15 cellular contexts compared by ENCODE assay signal in genomic region chr6:163321717-163322116, GRCh38.
DNase-seq lines count a peak whose midpoint lies in the region; ATAC-seq and TF ChIP-seq lines count a peak whose summit lies in the region.
"Had no signal": no experiment of that assay in that cellular context is flagged by ENCODE, and none has a peak within 500 bp of the region (broad histone marks: within the 10 kb centered on the region; RNA-seq: fewer than 3 reads in every experiment).

No MANE protein-coding gene starts in this region.

- peaks cover 25% of the 10 kb centered on the region for H3K4me1 Mint-ChIP-seq in dendritic cell treated with granulocyte-macrophage colony-stimulating factor and Interleukin-4, amounts not matched to agents 40 ng/mL and 50 ng/mL, for 4 days (ENCODE audit: low read depth)
- H3K4me1 Mint-ChIP-seq in mesothelial cell of epicardium = peaks cover 32% of the 10 kb centered on the region
- no peaks in the 10 kb centered on the region for H3K4me1 Mint-ChIP-seq in activated T-helper 2 cell treated with anti-CD3 and anti-CD28 coated beads, Interferon-gamma antibody, Interleukin-2, Interleukin-4, amounts not matched to agents 10 μg/mL and 5 μg/mL and 100 μg/mL, durations not matched to agents 14 hours and 24 hours and 36 hours (ENCODE audit: low read depth)

- peaks cover 39% of the 10 kb centered on the region for H3K4me1 ChIP-seq in Panc1 (ENCODE audit: control insufficient read depth, insufficient read depth, low read length)
- H3K4me1 ChIP-seq: HAP-1 had no signal

- TF ChIP-seq CTCF in Panc1 (IDR thresholded peaks at IDR 0.05) (no peak), mesothelial cell of epicardium (IDR thresholded peaks at IDR 0.05; ENCODE audit: unreplicated experiment) (no peak)

- peak overlapping the region; percentile 87; the same call in 1 of the 2 replicates for H3K27ac ChIP-seq in Panc1 (ENCODE audit: low read length)
- H3K27ac ChIP-seq in substantia nigra (ENCODE audit: low read depth, low read length, poor library complexity, severe bottlenecking) = peak overlapping the region; percentile 100
- H3K27ac ChIP-seq: BLaER1 treated with 17β-estradiol and CSF1 and Interleukin-3, amounts not matched to agents 10 nM and 100 nM had no signal

- H3K36me3 Mint-ChIP-seq in dendritic cell treated with granulocyte-macrophage colony-stimulating factor and Interleukin-4, amounts not matched to agents 40 ng/mL and 50 ng/mL, for 4 days (ENCODE audit: low read depth) = no peaks in the 10 kb centered on the region
- H3K36me3 Mint-ChIP-seq in mesothelial cell of epicardium = no peaks in the 10 kb centered on the region
- H3K36me3 Mint-ChIP-seq in activated T-helper 2 cell treated with anti-CD3 and anti-CD28 coated beads, Interferon-gamma antibody, Interleukin-2, Interleukin-4, amounts not matched to agents 10 μg/mL and 5 μg/mL and 100 μg/mL, durations not matched to agents 14 hours and 24 hours and 36 hours (ENCODE audit: low read depth) = no peaks in the 10 kb centered on the region
- H3K36me3 Mint-ChIP-seq: CD4-positive, CD25-positive, alpha-beta regulatory T cell had no signal

- no peaks in the 10 kb centered on the region for H3K36me3 ChIP-seq in Panc1 (ENCODE audit: control insufficient read depth, insufficient read depth, low read length)
- H3K36me3 ChIP-seq: BLaER1 treated with 17β-estradiol and CSF1 and Interleukin-3, amounts not matched to agents 10 nM and 100 nM; HAP-1 had no signal

- POLR2A ChIA-PET in Panc1 (lab: Charles Lee) = no interaction called here

- H3K9me3 Mint-ChIP-seq in dendritic cell treated with granulocyte-macrophage colony-stimulating factor and Interleukin-4, amounts not matched to agents 40 ng/mL and 50 ng/mL, for 4 days = no peaks in the 10 kb centered on the region
- H3K9me3 Mint-ChIP-seq in mesothelial cell of epicardium = no peaks in the 10 kb centered on the region
- no peaks in the 10 kb centered on the region for H3K9me3 Mint-ChIP-seq in activated T-helper 2 cell treated with anti-CD3 and anti-CD28 coated beads, Interferon-gamma antibody, Interleukin-2, Interleukin-4, amounts not matched to agents 10 μg/mL and 5 μg/mL and 100 μg/mL, durations not matched to agents 14 hours and 24 hours and 36 hours

- H3K4me3 ChIP-seq in Panc1 (ENCODE audit: low read depth in 2 of 2, low read length in 2 of 2) = no peak overlapping the region
- H3K4me3 ChIP-seq: BLaER1 treated with 17β-estradiol and CSF1 and Interleukin-3, amounts not matched to agents 10 nM and 100 nM; HAP-1 had no signal

- H3K27me3 ChIP-seq in Panc1 (ENCODE audit: control insufficient read depth, insufficient read depth, low read length) = no peaks in the 10 kb centered on the region
- H3K27me3 ChIP-seq: BLaER1 treated with 17β-estradiol and CSF1 and Interleukin-3, amounts not matched to agents 10 nM and 100 nM had no signal

- DNase-seq in Panc1 (ENCODE audit: low read depth, low spot score) (no peak), mesothelial cell of epicardium (ENCODE audit: low spot score in 2 of 2, unreplicated experiment in 2 of 2) (no peak), substantia nigra (lab: John Stamatoyannopoulos, UW) (no peak), cortex of kidney (lab: John Stamatoyannopoulos, UW) (no peak)
- no peak for DNase-seq in activated CD4-positive, CD25-positive, alpha-beta regulatory T cell (lab: John Stamatoyannopoulos, UW)
- no peak for DNase-seq in activated T-helper 2 cell treated with anti-CD3 and anti-CD28 coated beads, Interferon-gamma antibody, Interleukin-2, Interleukin-4, amounts not matched to agents 10 μg/mL and 5 μg/mL and 100 μg/mL, durations not matched to agents 14 hours and 24 hours and 36 hours (ENCODE audit: low spot score)
- DNase-seq: ACHN; CD4-positive, CD25-positive, alpha-beta regulatory T cell; DMS153; DMS79 treated with DMSO at 0.1 percent for 48 hours; EL; GOT3 had no signal

- ATAC-seq in Panc1 = no peak

- in situ Hi-C loops in Panc1 (cut with HindIII; ENCODE audit: low pct_unique_long_range_greater_than_20kb, low sequenced_read_pairs) = no loop called here

- peaks cover 4% of the 10 kb centered on the region for H3K27me3 Mint-ChIP-seq in dendritic cell treated with granulocyte-macrophage colony-stimulating factor and Interleukin-4, amounts not matched to agents 40 ng/mL and 50 ng/mL, for 4 days
- H3K27me3 Mint-ChIP-seq in mesothelial cell of epicardium (ENCODE audit: low read depth) = no peaks in the 10 kb centered on the region
- peaks cover 6% of the 10 kb centered on the region for H3K27me3 Mint-ChIP-seq in activated T-helper 2 cell treated with anti-CD3 and anti-CD28 coated beads, Interferon-gamma antibody, Interleukin-2, Interleukin-4, amounts not matched to agents 10 μg/mL and 5 μg/mL and 100 μg/mL, durations not matched to agents 14 hours and 24 hours and 36 hours (ENCODE audit: low read depth)
- H3K27me3 Mint-ChIP-seq: CD4-positive, CD25-positive, alpha-beta regulatory T cell had no signal

- intact Hi-C loops in Panc1 (cut with micrococcal nuclease; ENCODE audit: unreplicated experiment) = loop anchor here (10.0 kb wide), 1 partner anchor 137 kb away; no protein-coding TSS in a partner anchor
- intact Hi-C loops in dendritic cell treated with granulocyte-macrophage colony-stimulating factor and Interleukin-4, amounts not matched to agents 40 ng/mL and 50 ng/mL, for 4 days (cut with micrococcal nuclease) = no loop called here
- intact Hi-C loops in activated T-helper 2 cell treated with anti-CD3 and anti-CD28 coated beads, Interferon-gamma antibody, Interleukin-2, Interleukin-4, amounts not matched to agents 10 μg/mL and 5 μg/mL and 100 μg/mL, durations not matched to agents 14 hours and 24 hours and 36 hours (cut with micrococcal nuclease) = no loop called here

- H3K9me3 ChIP-seq in Panc1 (ENCODE audit: control insufficient read depth, insufficient read depth, low read depth, low read length) = no peaks in the 10 kb centered on the region
- H3K9me3 ChIP-seq: BLaER1 treated with 17β-estradiol and CSF1 and Interleukin-3, amounts not matched to agents 10 nM and 100 nM; HAP-1 had no signal

- CTCF ChIA-PET in Panc1 (lab: Charles Lee) = no interaction called here

- peak overlapping the region; percentile 34 for H3K27ac Mint-ChIP-seq in dendritic cell treated with granulocyte-macrophage colony-stimulating factor and Interleukin-4, amounts not matched to agents 40 ng/mL and 50 ng/mL, for 4 days
- peak overlapping the region; percentile 8 for H3K27ac Mint-ChIP-seq in mesothelial cell of epicardium
- no peak overlapping the region for H3K27ac Mint-ChIP-seq in activated T-helper 2 cell treated with anti-CD3 and anti-CD28 coated beads, Interferon-gamma antibody, Interleukin-2, Interleukin-4, amounts not matched to agents 10 μg/mL and 5 μg/mL and 100 μg/mL, durations not matched to agents 14 hours and 24 hours and 36 hours
- H3K27ac Mint-ChIP-seq: CD4-positive, CD25-positive, alpha-beta regulatory T cell had no signal

- no TSS peak for BruUV-seq in Panc1 (replicated peaks; lab: Mats Ljungman, UMichigan)

- H3K4me3 Mint-ChIP-seq in dendritic cell treated with granulocyte-macrophage colony-stimulating factor and Interleukin-4, amounts not matched to agents 40 ng/mL and 50 ng/mL, for 4 days = no peak overlapping the region
- no peak overlapping the region for H3K4me3 Mint-ChIP-seq in mesothelial cell of epicardium
- H3K4me3 Mint-ChIP-seq in activated T-helper 2 cell treated with anti-CD3 and anti-CD28 coated beads, Interferon-gamma antibody, Interleukin-2, Interleukin-4, amounts not matched to agents 10 μg/mL and 5 μg/mL and 100 μg/mL, durations not matched to agents 14 hours and 24 hours and 36 hours (ENCODE audit: low read depth) = no peak overlapping the region
- H3K4me3 Mint-ChIP-seq: CD4-positive, CD25-positive, alpha-beta regulatory T cell had no signal
